8 cellular contexts compared by ENCODE assay signal in the genomic region with DNA sequence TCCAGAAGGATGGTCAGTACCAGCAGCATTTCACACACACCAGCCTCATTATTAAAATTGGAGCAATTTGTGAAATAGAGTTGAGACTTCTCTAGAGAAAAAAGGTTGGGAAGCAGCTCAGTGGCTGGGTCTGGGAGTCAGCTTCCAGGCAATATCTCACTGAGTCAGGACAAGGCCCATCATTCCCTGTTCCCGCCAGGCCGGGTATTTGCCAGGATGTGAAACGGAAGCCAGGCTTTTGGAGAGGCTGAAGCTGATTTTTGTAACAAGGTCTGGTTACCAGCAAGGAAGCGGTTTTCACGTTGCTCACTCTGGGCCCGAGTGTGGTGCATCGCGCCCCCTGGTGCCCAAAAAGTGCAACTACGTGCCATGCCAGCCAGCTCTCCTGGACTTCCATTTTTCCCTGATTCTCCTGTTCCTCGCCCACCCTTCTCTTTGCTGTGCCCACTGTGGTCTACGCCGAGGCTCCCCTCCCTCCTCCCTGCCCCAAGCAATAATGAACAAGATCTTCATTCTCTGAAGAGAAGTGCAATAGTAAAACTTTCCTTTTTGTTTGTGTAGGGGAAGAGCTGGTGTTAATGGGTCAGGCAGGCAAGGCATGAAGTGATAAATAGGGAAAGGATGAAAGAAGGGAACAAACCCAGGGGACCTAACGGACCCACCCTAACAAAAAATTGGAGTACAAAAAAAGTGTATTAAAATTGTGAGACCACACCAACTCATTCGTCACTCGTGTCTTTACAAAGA.
DNase-seq lines count a peak whose midpoint lies in the region; ATAC-seq and TF ChIP-seq lines count a peak whose summit lies in the region.

No MANE protein-coding gene starts in this region.

- H2AFZ ChIP-seq in GM23338 (no peak overlapping the region), SU-DHL-6 (ENCODE audit: low read depth, low read length, severe bottlenecking) (peak overlapping the region; percentile 8)

- H3K27ac Mint-ChIP-seq in GM23338, result peak overlapping the region; percentile 21; the same call in 1 of the 2 replicates
- no peak overlapping the region for H3K27ac Mint-ChIP-seq in activated naive CD8-positive, alpha-beta T cell treated with anti-CD3 and anti-CD28 coated beads for 36 hours

- H3K9me3 ChIP-seq in SU-DHL-6 (ENCODE audit: insufficient read depth, low read length) (no peaks in the 10 kb centered on the region), prostate gland (no peaks in the 10 kb centered on the region), upper lobe of right lung (no peaks in the 10 kb centered on the region)

- peaks cover 4% of the 10 kb centered on the region; the same call in 1 of the 2 replicates for H3K27me3 ChIP-seq in GM23338 (ENCODE audit: insufficient read depth)
- H3K27me3 ChIP-seq in SU-DHL-6 (ENCODE audit: low read length), result no peaks in the 10 kb centered on the region
- no peaks in the 10 kb centered on the region for H3K27me3 ChIP-seq in prostate gland (replicated peaks; ENCODE audit: insufficient read depth)
- H3K27me3 ChIP-seq in upper lobe of right lung, result no peaks in the 10 kb centered on the region

- H3K4me2 ChIP-seq in GM23338, result peak overlapping the region; percentile 84; the same call in 1 of the 2 replicates
- H3K4me2 ChIP-seq in SU-DHL-6 (ENCODE audit: low read depth, low read length, poor library complexity, severe bottlenecking), result no peak overlapping the region

- H3K4me3 ChIP-seq in GM23338 (no peak overlapping the region), SU-DHL-6 (ENCODE audit: insufficient read depth, low read length, poor library complexity, severe bottlenecking) (no peak overlapping the region), prostate gland (no peak overlapping the region), upper lobe of right lung (no peak overlapping the region)

- H3K27me3 Mint-ChIP-seq in GM23338 (ENCODE audit: insufficient read depth, low read depth, poor library complexity), result peaks cover 23% of the 10 kb centered on the region
- peaks cover 60% of the 10 kb centered on the region for H3K27me3 Mint-ChIP-seq in activated naive CD8-positive, alpha-beta T cell treated with anti-CD3 and anti-CD28 coated beads for 36 hours

- peak; percentile 95 to 98 for TF ChIP-seq CTCF in GM23338 (conservative IDR thresholded peaks at IDR 0.05; ENCODE audit: low read depth in 2 of 2)
- TF ChIP-seq CTCF in SU-DHL-6 (IDR thresholded peaks at IDR 0.05; ENCODE audit: insufficient read depth, low read length, poor library complexity, severe bottlenecking), result peak; percentile 88
- TF ChIP-seq CTCF in prostate gland (IDR thresholded peaks at IDR 0.05), result peak; percentile 94 to 97 (median 96)
- TF ChIP-seq CTCF in upper lobe of right lung (IDR thresholded peaks at IDR 0.05), result peak; percentile 99

- peak overlapping the region; percentile 45 for H3K4me3 Mint-ChIP-seq in GM23338
- H3K4me3 Mint-ChIP-seq in activated naive CD8-positive, alpha-beta T cell treated with anti-CD3 and anti-CD28 coated beads for 36 hours, result no peak overlapping the region

- H3K4me1 ChIP-seq in GM23338 (ENCODE audit: insufficient read depth), result peaks cover 5% of the 10 kb centered on the region; the same call in 1 of the 2 replicates
- peaks cover 17% of the 10 kb centered on the region for H3K4me1 ChIP-seq in prostate gland (replicated peaks)
- H3K4me1 ChIP-seq in upper lobe of right lung, result peaks cover 23% of the 10 kb centered on the region

- no peaks in the 10 kb centered on the region; the same call in none of the 2 replicates for H4K20me1 ChIP-seq in GM23338 (replicated peaks; ENCODE audit: insufficient read depth)
- H4K20me1 ChIP-seq in SU-DHL-6 (ENCODE audit: low read depth, low read length), result no peaks in the 10 kb centered on the region

- H3K36me3 ChIP-seq in GM23338 (ENCODE audit: insufficient read depth) (no peaks in the 10 kb centered on the region; the same call in 1 of the 2 replicates), SU-DHL-6 (ENCODE audit: low read length) (no peaks in the 10 kb centered on the region), prostate gland (no peaks in the 10 kb centered on the region), upper lobe of right lung (no peaks in the 10 kb centered on the region)

- WGBS in prostate gland, result 11% methylated on average over 15 of the region's 15 CpGs

- H3K9ac ChIP-seq in SU-DHL-6 (ENCODE audit: low read length), result no peak overlapping the region

- no peaks in the 10 kb centered on the region; the same call in 2 of the 3 replicates for H3K9me3 Mint-ChIP-seq in GM23338
- H3K9me3 Mint-ChIP-seq in activated naive CD8-positive, alpha-beta T cell treated with anti-CD3 and anti-CD28 coated beads for 36 hours, result no peaks in the 10 kb centered on the region

- ATAC-seq in GM23338 (peak; percentile 85), upper lobe of right lung (peak; percentile 94)

- peaks cover 6% of the 10 kb centered on the region; the same call in 1 of the 2 replicates for H3F3A ChIP-seq in GM23338 (replicated peaks; ENCODE audit: low read depth)
- H3F3A ChIP-seq in SU-DHL-6 (ENCODE audit: insufficient read depth), result no peaks in the 10 kb centered on the region

- peak overlapping the region; percentile 82 for H3K27ac ChIP-seq in GM23338 (ENCODE audit: low read depth)
- H3K27ac ChIP-seq in SU-DHL-6 (ENCODE audit: low read depth, low read length), result no peak overlapping the region
- H3K27ac ChIP-seq in prostate gland, result no peak overlapping the region
- no peak overlapping the region for H3K27ac ChIP-seq in upper lobe of right lung

- H3K79me2 ChIP-seq in GM23338 (replicated peaks; ENCODE audit: insufficient read depth) (peaks cover 40% of the 10 kb centered on the region), SU-DHL-6 (ENCODE audit: insufficient read depth, low read length) (no peaks in the 10 kb centered on the region)

- no peak for TF ChIP-seq POLR2A in prostate gland (IDR thresholded peaks at IDR 0.05)

- H3K9me2 ChIP-seq in GM23338 (ENCODE audit: insufficient read depth) (no peaks in the 10 kb centered on the region), SU-DHL-6 (replicated peaks; ENCODE audit: insufficient read depth, low read length) (no peaks in the 10 kb centered on the region)

- peaks cover 26% of the 10 kb centered on the region for H3K4me1 Mint-ChIP-seq in GM23338
- H3K4me1 Mint-ChIP-seq in activated naive CD8-positive, alpha-beta T cell treated with anti-CD3 and anti-CD28 coated beads for 36 hours, result peaks cover 17% of the 10 kb centered on the region

- intact Hi-C loops in cardiac septum (cut with DNase I) (loop anchor here (1.0 to 2.0 kb wide), 3 partner anchors 83 to 431 kb away; no protein-coding TSS in a partner anchor), prostate gland (cut with DNase I) (loop anchor here (1.0 to 2.0 kb wide), 2 partner anchors 84 to 309 kb away; no protein-coding TSS in a partner anchor), upper lobe of right lung (cut with DNase I) (no loop called here)

- peaks cover 4% of the 10 kb centered on the region; the same call in 2 of the 3 replicates for H3K36me3 Mint-ChIP-seq in GM23338 (ENCODE audit: low read depth)
- no peaks in the 10 kb centered on the region for H3K36me3 Mint-ChIP-seq in activated naive CD8-positive, alpha-beta T cell treated with anti-CD3 and anti-CD28 coated beads for 36 hours

- peak; percentile 84 for DNase-seq in D341Med (ENCODE audit: low spot score)
- peak; percentile 91 for DNase-seq in GM23338 (ENCODE audit: low spot score)
- peak; percentile 76 for DNase-seq in NCI-H1092 treated with DMSO at 0.1 percent for 48 hours (lab: John Stamatoyannopoulos, UW)
- peak; percentile 65 for DNase-seq in activated naive CD8-positive, alpha-beta T cell treated with anti-CD3 and anti-CD28 coated beads for 36 hours
- peak; percentile 92 for DNase-seq in cardiac septum (ENCODE audit: low spot score)
- DNase-seq in prostate gland (ENCODE audit: low spot score), result peak; percentile 61
- DNase-seq in upper lobe of right lung, result peak; percentile 89

TF ChIP-seq in GM23338, 12 proteins besides CTCF, POLR2A, EP300 and RAD21 (continues in another document):
- no peak for TF ChIP-seq POLR2AphosphoS5 (IDR thresholded peaks at IDR 0.05; ENCODE audit: low read depth)
- no peak for TF ChIP-seq JUNB (IDR thresholded peaks at IDR 0.05; ENCODE audit: unreplicated experiment)
- TF ChIP-seq EZH2 (IDR thresholded peaks at IDR 0.05; ENCODE audit: low read depth, unreplicated experiment), result no peak
- TF ChIP-seq NANOG (IDR thresholded peaks at IDR 0.05; ENCODE audit: borderline replicate concordance), result no peak
- no peak for TF ChIP-seq ETS1 (IDR thresholded peaks at IDR 0.05)
- TF ChIP-seq ZNF114 (CRISPR knock-in tag; IDR thresholded peaks at IDR 0.05), result no peak
- TF ChIP-seq REST (IDR thresholded peaks at IDR 0.05; ENCODE audit: unreplicated experiment), result no peak
